ENCODE assay signal across 1 cellular context in genomic region chr11:33005175-33005574, GRCh38.
TF ChIP-seq lines count a peak whose summit lies in the region.

No MANE protein-coding gene starts in this region.

TF ChIP-seq in WTC11, 78 proteins besides CTCF, POLR2A, EP300 and RAD21 (continued from another document):
- TF ChIP-seq AR (CRISPR knock-in tag; IDR thresholded peaks at IDR 0.05), result no peak
- no peak for TF ChIP-seq NFATC4 (CRISPR knock-in tag; IDR thresholded peaks at IDR 0.05)
- TF ChIP-seq ZNF423 (CRISPR knock-in tag; IDR thresholded peaks at IDR 0.05), result no peak
- TF ChIP-seq ZBTB21 (CRISPR knock-in tag; IDR thresholded peaks at IDR 0.05; ENCODE audit: borderline replicate concordance), result no peak
- no peak for TF ChIP-seq ZNF232 (CRISPR knock-in tag; IDR thresholded peaks at IDR 0.05)
- TF ChIP-seq, protein P1, sequence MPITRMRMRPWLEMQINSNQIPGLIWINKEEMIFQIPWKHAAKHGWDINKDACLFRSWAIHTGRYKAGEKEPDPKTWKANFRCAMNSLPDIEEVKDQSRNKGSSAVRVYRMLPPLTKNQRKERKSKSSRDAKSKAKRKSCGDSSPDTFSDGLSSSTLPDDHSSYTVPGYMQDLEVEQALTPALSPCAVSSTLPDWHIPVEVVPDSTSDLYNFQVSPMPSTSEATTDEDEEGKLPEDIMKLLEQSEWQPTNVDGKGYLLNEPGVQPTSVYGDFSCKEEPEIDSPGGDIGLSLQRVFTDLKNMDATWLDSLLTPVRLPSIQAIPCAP (CRISPR knock-in tag; IDR thresholded peaks at IDR 0.05), result no peak
- TF ChIP-seq HMGA2 (CRISPR knock-in tag; IDR thresholded peaks at IDR 0.05), result no peak
- TF ChIP-seq ZBTB43 (CRISPR knock-in tag; IDR thresholded peaks at IDR 0.05), result no peak
- TF ChIP-seq, protein P2, sequence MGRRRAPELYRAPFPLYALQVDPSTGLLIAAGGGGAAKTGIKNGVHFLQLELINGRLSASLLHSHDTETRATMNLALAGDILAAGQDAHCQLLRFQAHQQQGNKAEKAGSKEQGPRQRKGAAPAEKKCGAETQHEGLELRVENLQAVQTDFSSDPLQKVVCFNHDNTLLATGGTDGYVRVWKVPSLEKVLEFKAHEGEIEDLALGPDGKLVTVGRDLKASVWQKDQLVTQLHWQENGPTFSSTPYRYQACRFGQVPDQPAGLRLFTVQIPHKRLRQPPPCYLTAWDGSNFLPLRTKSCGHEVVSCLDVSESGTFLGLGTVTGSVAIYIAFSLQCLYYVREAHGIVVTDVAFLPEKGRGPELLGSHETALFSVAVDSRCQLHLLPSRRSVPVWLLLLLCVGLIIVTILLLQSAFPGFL (CRISPR knock-in tag; IDR thresholded peaks at IDR 0.05; ENCODE audit: borderline replicate concordance), result no peak
- no peak for TF ChIP-seq SMAD4 (CRISPR knock-in tag; IDR thresholded peaks at IDR 0.05)
- no peak for TF ChIP-seq OVOL2 (CRISPR knock-in tag; IDR thresholded peaks at IDR 0.05; ENCODE audit: borderline replicate concordance)
- no peak for TF ChIP-seq TP53 (CRISPR knock-in tag; IDR thresholded peaks at IDR 0.05)
- no peak for TF ChIP-seq NR1H2 (CRISPR knock-in tag; IDR thresholded peaks at IDR 0.05)
- TF ChIP-seq ZNF263 (CRISPR knock-in tag; IDR thresholded peaks at IDR 0.05; ENCODE audit: low read depth), result no peak
- TF ChIP-seq, protein P3, sequence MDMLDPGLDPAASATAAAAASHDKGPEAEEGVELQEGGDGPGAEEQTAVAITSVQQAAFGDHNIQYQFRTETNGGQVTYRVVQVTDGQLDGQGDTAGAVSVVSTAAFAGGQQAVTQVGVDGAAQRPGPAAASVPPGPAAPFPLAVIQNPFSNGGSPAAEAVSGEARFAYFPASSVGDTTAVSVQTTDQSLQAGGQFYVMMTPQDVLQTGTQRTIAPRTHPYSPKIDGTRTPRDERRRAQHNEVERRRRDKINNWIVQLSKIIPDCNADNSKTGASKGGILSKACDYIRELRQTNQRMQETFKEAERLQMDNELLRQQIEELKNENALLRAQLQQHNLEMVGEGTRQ (CRISPR knock-in tag; IDR thresholded peaks at IDR 0.05), result no peak
TF ChIP-seq in WTC11: peak in this region for 0.
